ENCODE assay signal across 24 cellular contexts in genomic region chr2:10921525-10921924, GRCh38. TPM values are rescaled to one million over a fixed set of nuclear protein-coding genes. Genes with fewer than 3 reads are reported as not detected.
"Had no signal": no experiment of that assay in that cellular context is flagged by ENCODE, and none has a peak within 500 bp of the region (broad histone marks: within the 10 kb centered on the region; RNA-seq: fewer than 3 reads in every experiment).

No MANE protein-coding gene starts in this region.

- H3K9me3 Mint-ChIP-seq: activated naive CD4-positive, alpha-beta T cell treated with anti-CD3 and anti-CD28 coated beads, Interleukin-2, amount 50 U/mL, for 72 hours; WTC11 had no signal

- ATAC-seq: activated CD8-positive, alpha-beta T cell treated with anti-CD3 and anti-CD28 coated beads, Interleukin-2, amount 10 ng/mL, durations not matched to agents 7 days and 5 days; activated naive CD4-positive, alpha-beta T cell treated with anti-CD3 and anti-CD28 coated beads, Interleukin-2, amount 50 U/mL, for 72 hours; T-helper 17 cell had no signal

- DNase-seq: activated CD4-positive, alpha-beta T cell treated with anti-CD3 and anti-CD28 coated beads for 48 hours; activated CD4-positive, alpha-beta T cell treated with anti-CD3 and anti-CD28 coated beads, Interleukin-2, amount 50 U/mL, for 4 hours; activated CD4-positive, CD25-positive, alpha-beta regulatory T cell treated with anti-CD3 and anti-CD28 coated beads, Interleukin-2, amount 50 U/mL, for 72 hours; activated CD8-positive, alpha-beta memory T cell treated with anti-CD3 and anti-CD28 coated beads, Interleukin-2, amount 50 U/mL, for 48 hours; activated CD8-positive, alpha-beta T cell treated with anti-CD3 and anti-CD28 coated beads, Interleukin-2, amount 10 ng/mL, durations not matched to agents 7 days and 5 days; activated naive CD4-positive, alpha-beta T cell treated with Interleukin-2 at 50 U/mL for 16 hours; activated T-cell treated with anti-CD3 and anti-CD28 coated beads, Interleukin-2, amount 50 U/mL, for 1 hour; amygdala; Karpas-422; MM.1S; NCI-H1105; NCI-H1436; NCI-H2029 treated with DMSO at 0.1 percent for 48 hours; NCI-H345; NCI-H510A; NCI-H526 treated with DMSO at 0.1 percent for 48 hours; NCI-H82; SIG-M5; T-helper 17 cell; T-helper 9 cell had no signal

- H3K27ac Mint-ChIP-seq: activated CD8-positive, alpha-beta T cell treated with anti-CD3 and anti-CD28 coated beads, Interleukin-2, amount 10 ng/mL, durations not matched to agents 7 days and 5 days; activated naive CD4-positive, alpha-beta T cell treated with anti-CD3 and anti-CD28 coated beads, Interleukin-2, amount 50 U/mL, for 72 hours; T-helper 17 cell; WTC11 had no signal

- H3K36me3 Mint-ChIP-seq: activated naive CD4-positive, alpha-beta T cell treated with anti-CD3 and anti-CD28 coated beads, Interleukin-2, amount 50 U/mL, for 72 hours; WTC11 had no signal

- H3K4me3 Mint-ChIP-seq: activated CD8-positive, alpha-beta T cell treated with anti-CD3 and anti-CD28 coated beads, Interleukin-2, amount 10 ng/mL, durations not matched to agents 7 days and 5 days; T-helper 17 cell; WTC11 had no signal

RNA-seq across cellular contexts. Expression of gene KCNF1, which starts 9.8 kb away (rescaled TPM):
- total RNA-seq: activated CD8-positive, alpha-beta T cell treated with anti-CD3 and anti-CD28 coated beads, Interleukin-2, amount 10 ng/mL, durations not matched to agents 7 days and 5 days; activated naive CD4-positive, alpha-beta T cell treated with anti-CD3 and anti-CD28 coated beads, Interleukin-2, amount 50 U/mL, for 72 hours; OCI-LY7; RPMI7951; T-helper 17 cell had no signal
